Comparison of ENCODE assay signal across 8 cellular contexts in the genomic region with DNA sequence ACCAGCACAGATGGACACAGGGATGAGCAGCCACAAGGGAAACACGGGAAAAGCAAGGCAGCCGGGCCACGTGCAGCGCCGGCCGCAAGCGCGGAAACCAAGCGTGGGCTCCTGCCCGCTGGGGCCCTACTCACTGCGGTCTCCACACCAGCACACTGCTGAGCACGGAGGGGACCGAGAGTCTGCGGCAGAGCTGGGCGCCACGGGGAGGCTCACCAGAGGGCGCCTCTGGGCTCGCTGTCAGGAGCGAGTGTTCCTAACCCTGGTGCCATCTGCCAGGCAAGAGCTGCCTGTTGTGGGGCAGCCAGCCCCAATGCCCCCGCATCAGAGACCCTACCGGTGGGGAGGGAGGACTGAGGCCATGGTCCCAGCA. TPM values are rescaled to one million over a fixed set of nuclear protein-coding genes. Genes with fewer than 3 reads are reported as not detected.
DNase-seq lines count a peak whose midpoint lies in the region; ATAC-seq and TF ChIP-seq lines count a peak whose summit lies in the region.

No MANE protein-coding gene starts in this region.

- peak overlapping the region; percentile 50 for H3K4me3 ChIP-seq in left ventricle myocardium inferior
- peak overlapping the region in 1 of 4 donors; percentile 16 for H3K4me3 ChIP-seq in sigmoid colon

- in situ Hi-C loops in SK-MEL-5 (cut with HindIII; ENCODE audit: low pct_unique_long_range_greater_than_20kb, low sequenced_read_pairs), result no loop called here

- H3K4me1 ChIP-seq in left ventricle myocardium inferior, result peaks cover 84% of the 10 kb centered on the region
- peaks cover 0 to 80% (median 70%) of the 10 kb centered on the region in 4 donors for H3K4me1 ChIP-seq in sigmoid colon

- WGBS in sigmoid colon, 2 donors, result 14 to 16% methylated on average over 21 of the region's 21 CpGs

- no peaks in the 10 kb centered on the region for H3K27me3 ChIP-seq in left ventricle myocardium inferior (ENCODE audit: low read depth)
- no peaks in the 10 kb centered on the region for H3K27me3 ChIP-seq in sigmoid colon

- peak; percentile 70 for TF ChIP-seq CTCF in GM12873 (IDR thresholded peaks at IDR 0.05; ENCODE audit: insufficient read depth, low read depth, low read length, missing control alignments)
- peak; percentile 54 for TF ChIP-seq CTCF in left ventricle myocardium inferior (IDR thresholded peaks at IDR 0.05; ENCODE audit: borderline replicate concordance)
- TF ChIP-seq CTCF in sigmoid colon (IDR thresholded peaks at IDR 0.05), result peak in 2 of 4 experiments; percentile 11 to 47

- no peak for TF ChIP-seq POLR2A in sigmoid colon (IDR thresholded peaks at IDR 0.05)

- intact Hi-C loops in left ventricle myocardium inferior (cut with micrococcal nuclease), result no loop called here
- intact Hi-C loops in sigmoid colon (cut with DNase I), result no loop called here

- H3K27ac ChIP-seq in left ventricle myocardium inferior (replicated peaks) (peak overlapping the region; percentile 85), sigmoid colon (peak overlapping the region; percentile 37 to 75 (median 63))

- H3K36me3 ChIP-seq in left ventricle myocardium inferior (peaks cover 22% of the 10 kb centered on the region), sigmoid colon (peaks cover 0 to 22% (median 15%) of the 10 kb centered on the region in 4 donors)

- TF ChIP-seq EP300 in sigmoid colon (IDR thresholded peaks at IDR 0.05), result no peak

- peak; percentile 42 for ATAC-seq in HG02798 (IDR thresholded peaks at IDR 0.05; ENCODE audit: poor library complexity, unreplicated experiment)

- DNase-seq in SK-MEL-5 (ENCODE audit: low read depth, low spot score) (peak; percentile 39), left ventricle myocardium inferior (no peak), sigmoid colon (no peak), NCI-H345 treated with DMSO at 0.1 percent for 48 hours (lab: John Stamatoyannopoulos, UW; ENCODE audit: unreplicated experiment) (no peak), NCI-H1105 treated with DMSO at 0.1 percent for 48 hours (lab: John Stamatoyannopoulos, UW) (no peak)
- peak; percentile 75 for DNase-seq in activated naive CD4-positive, alpha-beta T cell treated with anti-CD3 and anti-CD28 coated beads, Interleukin-2, amount 50 U/mL, for 16 hours

- no peaks in the 10 kb centered on the region for H3K9me3 ChIP-seq in left ventricle myocardium inferior (replicated peaks)
- H3K9me3 ChIP-seq in sigmoid colon, result no peaks in the 10 kb centered on the region

RNA-seq across cellular contexts. Expression of gene MPND, which starts 26.5 kb away (rescaled TPM):
- 3.0 and 5.3 TPM in 2 replicates for total RNA-seq in SK-MEL-5 (2014; rRNA removed; shearing (Covaris generic))
- polyA plus RNA-seq in SK-MEL-5 (2015; cell fraction: cytosol; rRNA removed), result 8.9 and 14.7 TPM in 2 replicates
- polyA plus RNA-seq in SK-MEL-5 (2015; cell fraction: nucleus; rRNA removed), result 4.3 and 16.2 TPM in 2 replicates
- total RNA-seq in left ventricle myocardium inferior, result 19.2 TPM
- total RNA-seq in sigmoid colon, result 10 to 100 TPM in 1 of 4 donors, 1 to 10 TPM in 3; 8.6 to 13.3 (median 9.3) TPM
- polyA plus RNA-seq in sigmoid colon, result 10 to 100 TPM; 38.2 to 65.2 (median 60.1) TPM

RNA-seq across cellular contexts. Expression of gene SH3GL1, which starts 30.5 kb away (rescaled TPM):
- 33.0 and 37.6 TPM in 2 replicates for total RNA-seq in SK-MEL-5 (2014; rRNA removed; shearing (Covaris generic))
- 94.1 and 101 TPM in 2 replicates for polyA plus RNA-seq in SK-MEL-5 (2015; cell fraction: cytosol; rRNA removed)
- polyA plus RNA-seq in SK-MEL-5 (2015; cell fraction: nucleus; rRNA removed), result 36.7 and 42.3 TPM in 2 replicates
- total RNA-seq in left ventricle myocardium inferior, result 18.6 TPM
- total RNA-seq in sigmoid colon, result 10 to 100 TPM; 28.5 to 33.9 (median 32.2) TPM
- polyA plus RNA-seq in sigmoid colon, result 10 to 100 TPM; 37.9 to 47.4 (median 45.0) TPM

RNA-seq across cellular contexts. Expression of gene STAP2, which starts 31.2 kb away (rescaled TPM):
- total RNA-seq in SK-MEL-5 (2014; rRNA removed; shearing (Covaris generic)), result 3.1 and 3.8 TPM in 2 replicates
- 2.4 and 4.0 TPM in 2 replicates for polyA plus RNA-seq in SK-MEL-5 (2015; cell fraction: cytosol; rRNA removed)
- 0.81 and 1.4 TPM in 2 replicates for polyA plus RNA-seq in SK-MEL-5 (2015; cell fraction: nucleus; rRNA removed)
- total RNA-seq in left ventricle myocardium inferior (2.6 TPM), sigmoid colon (1 to 10 TPM in 3 of 4 donors, under 1 TPM in 1; 0.99 to 5.5 (median 2.7) TPM)
- 100 to 1,000 TPM; 146 to 313 (median 199) TPM for polyA plus RNA-seq in sigmoid colon

RNA-seq across cellular contexts. Expression of gene CHAF1A, which starts 32.6 kb away (rescaled TPM):
- total RNA-seq in SK-MEL-5 (2014; rRNA removed; shearing (Covaris generic)), result 14.5 and 19.4 TPM in 2 replicates
- polyA plus RNA-seq in SK-MEL-5 (2015; cell fraction: cytosol; rRNA removed), result 41.5 and 56.9 TPM in 2 replicates
- 50.2 and 72.0 TPM in 2 replicates for polyA plus RNA-seq in SK-MEL-5 (2015; cell fraction: nucleus; rRNA removed)
- total RNA-seq in left ventricle myocardium inferior (5.1 TPM), sigmoid colon (1 to 10 TPM; 3.6 to 5.5 (median 4.1) TPM)
- 10 to 100 TPM in 2 of 3 donors, 1 to 10 TPM in 1; 5.4 to 19.1 (median 10.6) TPM for polyA plus RNA-seq in sigmoid colon

Comparison
In these comparisons a context has a peak if more than half of its experiments do, and no peak if none do; other contexts are left out.
1. DNase-seq: peak in SK-MEL-5 (single experiment) and activated naive CD4-positive, alpha-beta T cell treated with anti-CD3 and anti-CD28 coated beads, Interleukin-2, amount 50 U/mL, for 16 hours (single experiment); none in left ventricle myocardium inferior (single experiment), sigmoid colon (single experiment), NCI-H345 treated with DMSO at 0.1 percent for 48 hours (single experiment) and NCI-H1105 treated with DMSO at 0.1 percent for 48 hours (single experiment).